ENCODE assay signal across 9 cellular contexts in genomic region chr19:44770550-44771257, GRCh38. TPM values are rescaled to one million over a fixed set of nuclear protein-coding genes. Genes with fewer than 3 reads are reported as not detected.
DNase-seq lines count a peak whose midpoint lies in the region; ATAC-seq and TF ChIP-seq lines count a peak whose summit lies in the region.
"Had no signal": no experiment of that assay in that cellular context is flagged by ENCODE, and none has a peak within 500 bp of the region (broad histone marks: within the 10 kb centered on the region; RNA-seq: fewer than 3 reads in every experiment).

No MANE protein-coding gene starts in this region.

- DNase-seq in BJ (ENCODE audit: low read depth): peak; percentile 44
- peak; percentile 85 for DNase-seq in NCI-H510A (lab: John Stamatoyannopoulos, UW)
- DNase-seq in activated CD4-positive, CD25-positive, alpha-beta regulatory T cell treated with anti-CD3 and anti-CD28 coated beads, Interleukin-2, amount 50 U/mL, for 72 hours: peak; percentile 96
- DNase-seq in cerebellar cortex (ENCODE audit: low spot score): peak; percentile 83
- peak; percentile 97 to 99 for DNase-seq in left colon
- DNase-seq in stimulated activated CD4-positive, alpha-beta T cell treated with anti-CD3 and anti-CD28 coated beads, Interleukin-2, amount 100 ng/mL, for 48 hours: peak; percentile 99

- H3K36me3 ChIP-seq in BJ (ENCODE audit: control insufficient read depth, insufficient read depth, low read length): no peaks in the 10 kb centered on the region

- H3K4me3 ChIP-seq in BJ (ENCODE audit: low read depth, low read length): no peak overlapping the region

- ATAC-seq in GM19324 (IDR thresholded peaks at IDR 0.05; ENCODE audit: low FRiP score, unreplicated experiment) (peak; percentile 96), HG03439 (IDR thresholded peaks at IDR 0.05; ENCODE audit: unreplicated experiment) (peak; percentile 97), left colon (peak; percentile 97)

- CTCF ChIA-PET in BJ (lab: Yijun Ruan, JAX): interaction anchor here (0.8 to 15.9 kb wide), 33 partner anchors 8 to 200 kb away, joined by 3 to 369 read pairs (median 4); partner anchors contain the start of gene NECTIN2

- H3K27me3 ChIP-seq in BJ (ENCODE audit: control insufficient read depth, insufficient read depth, low read length): no peaks in the 10 kb centered on the region

- POLR2A ChIA-PET in BJ (lab: Charles Lee): interaction anchor here (0.6 to 1.2 kb wide), 3 partner anchors 46 to 82 kb away, joined by 3 to 6 read pairs (median 4); no protein-coding TSS in a partner anchor

- TF ChIP-seq CTCF in BJ (IDR thresholded peaks at IDR 0.05; ENCODE audit: insufficient read depth, low read depth, low read length): peak; percentile 72

- intact Hi-C loops in left colon (cut with DNase I, micrococcal nuclease): loop anchor here (5.0 to 10.0 kb wide), 3 partner anchors 46 to 83 kb away; no protein-coding TSS in a partner anchor

RNA-seq across cellular contexts. Expression of gene CBLC, which starts 7.0 kb away (rescaled TPM):
- polyA plus RNA-seq in BJ (2011; rRNA removed): not detected in 2 replicates
- polyA minus RNA-seq in BJ (2011; rRNA and poly(A)+ RNA removed): not detected in 2 replicates
- 10 to 100 TPM; 79.1 to 84.4 TPM for total RNA-seq in left colon
- total RNA-seq: T-helper 1 cell treated with Interleukin-12 subunit alpha and Interleukin-12 subunit beta and Interleukin-4 antibody, amounts not matched to agents 30 ng/mL and 1 ng/mL, for 36 hours had no signal

RNA-seq across cellular contexts. Expression of gene BCL3, which starts 22.2 kb away (rescaled TPM):
- polyA plus RNA-seq in BJ (2011; rRNA removed): 5.0 and 9.1 TPM in 2 replicates
- polyA minus RNA-seq in BJ (2011; rRNA and poly(A)+ RNA removed): 6.2 and 7.1 TPM in 2 replicates
- total RNA-seq in left colon: 100 to 1,000 TPM in 1 of 2 donors, 10 to 100 TPM in 1; 81.5 to 103 TPM

RNA-seq across cellular contexts. Expression of gene BCAM, which starts 38.2 kb away (rescaled TPM):
- 4.7 and 8.9 TPM in 2 replicates for polyA plus RNA-seq in BJ (2011; rRNA removed)
- 2.1 and 6.3 TPM in 2 replicates for polyA minus RNA-seq in BJ (2011; rRNA and poly(A)+ RNA removed)
- total RNA-seq in left colon: 10 to 100 TPM; 21.4 to 21.7 TPM
- total RNA-seq: T-helper 1 cell treated with Interleukin-12 subunit alpha and Interleukin-12 subunit beta and Interleukin-4 antibody, amounts not matched to agents 30 ng/mL and 1 ng/mL, for 36 hours had no signal

Comparison
In these comparisons a context has a peak if more than half of its experiments do, and no peak if none do; other contexts are left out.
1. DNase-seq: peak in every context shown above with its lines; median percentile 99 in stimulated activated CD4-positive, alpha-beta T cell treated with anti-CD3 and anti-CD28 coated beads, Interleukin-2, amount 100 ng/mL, for 48 hours; 98 in left colon; 96 in activated CD4-positive, CD25-positive, alpha-beta regulatory T cell treated with anti-CD3 and anti-CD28 coated beads, Interleukin-2, amount 50 U/mL, for 72 hours; 85 in NCI-H510A; 83 in cerebellar cortex; 44 in BJ.